In genomic region chr20:3614509-3614908, GRCh38 we compare ENCODE assay signal across 29 cellular contexts. TPM values are rescaled to one million over a fixed set of nuclear protein-coding genes. Genes with fewer than 3 reads are reported as not detected.
A peak's percentile ranks its signal among the peaks of the same experiment; 100 is the strongest.
DNase-seq lines count a peak whose midpoint lies in the region; ATAC-seq, FAIRE-seq and TF ChIP-seq lines count a peak whose summit lies in the region.
"Had no signal": no experiment of that assay in that cellular context is flagged by ENCODE, and none has a peak within 500 bp of the region (broad histone marks: within the 10 kb centered on the region; RNA-seq: fewer than 3 reads in every experiment).

No MANE protein-coding gene starts in this region.

- no peak for FAIRE-seq in GM12878 (lab: Jason Lieb, UNC)
- FAIRE-seq: G401.6, GM19239, kidney, urothelium cell line had no signal

- DNase-seq in HFF-Myc (ENCODE audit: extremely low read depth, low read depth) (no peak), GM12878 (ENCODE audit: low read depth, low spot score) (no peak), lower lobe of right lung (no peak), vagina (ENCODE audit: extremely low spot score in 2 of 2) (no peak), SK-N-DZ (ENCODE audit: low spot score) (no peak)
- DNase-seq in activated T-helper 1 cell treated with anti-CD3 and anti-CD28 coated beads, Interleukin-12 subunit alpha, Interleukin-12 subunit beta, Interleukin-2, Interleukin-4 antibody, amounts not matched to agents 30 ng/mL and 10 ng/mL and 1 ng/mL, durations not matched to agents 14 hours and 24 hours and 36 hours (ENCODE audit: low spot score), result no peak
- DNase-seq: activated CD4-positive, alpha-beta T cell treated with anti-CD3 and anti-CD28 coated beads for 4 hours; activated gamma-delta T cell treated with Interleukin-2 at 50 U/mL for 16 hours; activated T-cell treated with anti-CD3 and anti-CD28 coated beads, Interleukin-2, amount 50 U/mL, for 1 hour; CD8-positive, alpha-beta T cell; DMS 273 treated with DMSO at 0.1 percent for 48 hours; kidney; OCI-M1; stimulated activated CD4-positive, alpha-beta T cell treated with anti-CD3 and anti-CD28 coated beads, Interleukin-4, amount 100 ng/mL, for 4 hours; stimulated activated naive B cell treated with anti-CD40 and anti-IgM and Interleukin-4, amounts not matched to agents 10 μg/mL and 1 μg/mL and 100 μg/mL, for 72 hours had no signal

- WGBS in GM12878 (ENCODE audit: insufficient coverage, insufficient replicate concordance, low lambda C conversion rate, missing lambda C conversion rate), result 69% methylated on average over 5 of the region's 5 CpGs

- no TSS peak for BruUV-seq in GM12878 (replicated peaks; lab: Mats Ljungman, UMichigan)

- H3K36me3 ChIP-seq in GM12878 (ENCODE audit: control insufficient read depth in 2 of 2, insufficient read depth in 2 of 2, low read length in 1 of 2) (no peaks in the 10 kb centered on the region; a peak in 1 of 4 replicates), lower lobe of right lung (no peaks in the 10 kb centered on the region), vagina (no peaks in the 10 kb centered on the region)
- H3K36me3 ChIP-seq: HAP-1 had no signal

- no peak overlapping the region for H2AFZ ChIP-seq in GM12878 (ENCODE audit: control insufficient read depth, low read depth, low read length)

- TF ChIP-seq CTCF in HFF-Myc (IDR thresholded peaks at IDR 0.05; ENCODE audit: low read depth, low read length, missing control alignments) (no peak), GM12878 (IDR thresholded peaks at IDR 0.05 in 2 of 3, conservative IDR thresholded peaks at IDR 0.05 in 1 of 3; ENCODE audit: control insufficient read depth in 2 of 3, extremely low read depth in 1 of 3, insufficient read depth in 1 of 3, low read depth in 3 of 3, low read length in 3 of 3) (no peak), lower lobe of right lung (IDR thresholded peaks at IDR 0.05) (no peak), vagina (IDR thresholded peaks at IDR 0.05) (no peak)

- no peak overlapping the region for H3K9ac ChIP-seq in GM12878 (ENCODE audit: control insufficient read depth, insufficient read depth, low read length)

- RAD21 ChIA-PET in GM12878 (lab: Charles Lee; ENCODE audit: unreplicated experiment), result no interaction called here

- H3K27me3 ChIP-seq in GM12878 (replicated peaks in 1 of 2; ENCODE audit: control insufficient read depth in 2 of 2, insufficient read depth in 2 of 2, low read length in 1 of 2), result no peaks in the 10 kb centered on the region
- H3K27me3 ChIP-seq in lower lobe of right lung (ENCODE audit: low read depth), result no peaks in the 10 kb centered on the region
- H3K27me3 ChIP-seq in vagina, result no peaks in the 10 kb centered on the region
- H3K27me3 ChIP-seq: suprapubic skin had no signal

- H3K4me1 ChIP-seq in GM12878 (ENCODE audit: control insufficient read depth, insufficient read depth, low read length), result 0 out of 2 replicates have a peak, but pooled peaks cover 3% of the 10 kb centered on the region
- peaks cover 18% of the 10 kb centered on the region for H3K4me1 ChIP-seq in lower lobe of right lung
- peaks cover 6% of the 10 kb centered on the region for H3K4me1 ChIP-seq in vagina
- H3K4me1 ChIP-seq: HAP-1, suprapubic skin had no signal

- no peaks in the 10 kb centered on the region for H3K9me3 Mint-ChIP-seq in activated T-helper 1 cell treated with anti-CD3 and anti-CD28 coated beads, Interleukin-12 subunit alpha, Interleukin-12 subunit beta, Interleukin-2, Interleukin-4 antibody, amounts not matched to agents 30 ng/mL and 10 ng/mL and 1 ng/mL, durations not matched to agents 14 hours and 24 hours and 36 hours
- H3K9me3 Mint-ChIP-seq: CD8-positive, alpha-beta T cell; stimulated activated naive B cell treated with anti-CD40 and anti-IgM and Interleukin-4, amounts not matched to agents 10 μg/mL and 1 μg/mL and 100 μg/mL, for 72 hours; T-helper 2 cell treated with Interferon-gamma antibody and Interleukin-4, amounts not matched to agents 5 μg/mL and 100 μg/mL, for 36 hours had no signal

- no peak for ATAC-seq in GM12878
- ATAC-seq in lower lobe of right lung, result no peak
- ATAC-seq in GM18511 (IDR thresholded peaks at IDR 0.05; ENCODE audit: unreplicated experiment), result no peak
- ATAC-seq: CD8-positive, alpha-beta T cell; sciatic nerve; stimulated activated naive B cell treated with anti-CD40 and anti-IgM and Interleukin-4, amounts not matched to agents 10 μg/mL and 1 μg/mL and 100 μg/mL, for 72 hours had no signal

- H3K27ac ChIP-seq in GM12878 (ENCODE audit: control insufficient read depth, insufficient read depth), result no peak overlapping the region
- H3K27ac ChIP-seq in lower lobe of right lung, result no peak overlapping the region
- H3K27ac ChIP-seq in vagina, result peak overlapping the region; percentile 51
- H3K27ac ChIP-seq: suprapubic skin had no signal

- H3K79me2 ChIP-seq in GM12878 (ENCODE audit: control insufficient read depth, insufficient read depth, low read length), result no peaks in the 10 kb centered on the region

- no peak overlapping the region for H3K27ac Mint-ChIP-seq in activated T-helper 1 cell treated with anti-CD3 and anti-CD28 coated beads, Interleukin-12 subunit alpha, Interleukin-12 subunit beta, Interleukin-2, Interleukin-4 antibody, amounts not matched to agents 30 ng/mL and 10 ng/mL and 1 ng/mL, durations not matched to agents 14 hours and 24 hours and 36 hours
- H3K27ac Mint-ChIP-seq: CD8-positive, alpha-beta T cell; stimulated activated naive B cell treated with anti-CD40 and anti-IgM and Interleukin-4, amounts not matched to agents 10 μg/mL and 1 μg/mL and 100 μg/mL, for 72 hours; T-helper 2 cell treated with Interferon-gamma antibody and Interleukin-4, amounts not matched to agents 5 μg/mL and 100 μg/mL, for 36 hours had no signal

- TF ChIP-seq EP300 in GM12878 (IDR thresholded peaks at IDR 0.05; ENCODE audit: borderline replicate concordance in 1 of 2, control insufficient read depth in 1 of 2, low read depth in 2 of 2, low read length in 2 of 2), result no peak

- TF ChIP-seq POLR2A in GM12878 (IDR thresholded peaks at IDR 0.05; ENCODE audit: low read depth, low read length) (no peak), vagina (IDR thresholded peaks at IDR 0.05) (no peak)

- H3K27me3 Mint-ChIP-seq in activated T-helper 1 cell treated with anti-CD3 and anti-CD28 coated beads, Interleukin-12 subunit alpha, Interleukin-12 subunit beta, Interleukin-2, Interleukin-4 antibody, amounts not matched to agents 30 ng/mL and 10 ng/mL and 1 ng/mL, durations not matched to agents 14 hours and 24 hours and 36 hours (ENCODE audit: insufficient read depth), result no peaks in the 10 kb centered on the region
- H3K27me3 Mint-ChIP-seq: stimulated activated naive B cell treated with anti-CD40 and anti-IgM and Interleukin-4, amounts not matched to agents 10 μg/mL and 1 μg/mL and 100 μg/mL, for 72 hours had no signal

- POLR2A ChIA-PET in GM12878 (lab: Charles Lee), result no interaction called here

- H3K4me1 Mint-ChIP-seq in activated T-helper 1 cell treated with anti-CD3 and anti-CD28 coated beads, Interleukin-12 subunit alpha, Interleukin-12 subunit beta, Interleukin-2, Interleukin-4 antibody, amounts not matched to agents 30 ng/mL and 10 ng/mL and 1 ng/mL, durations not matched to agents 14 hours and 24 hours and 36 hours (ENCODE audit: low read depth), result no peaks in the 10 kb centered on the region
- H3K4me1 Mint-ChIP-seq: stimulated activated naive B cell treated with anti-CD40 and anti-IgM and Interleukin-4, amounts not matched to agents 10 μg/mL and 1 μg/mL and 100 μg/mL, for 72 hours had no signal

- no peaks in the 10 kb centered on the region for H4K20me1 ChIP-seq in GM12878 (ENCODE audit: control insufficient read depth, insufficient read depth)

- intact Hi-C loops in GM12878 (cut with micrococcal nuclease; ENCODE audit: unreplicated experiment), result no loop called here
- intact Hi-C loops in lower lobe of right lung (cut with DNase I), result no loop called here
- intact Hi-C loops in vagina (cut with DNase I), result no loop called here
- intact Hi-C loops in activated T-helper 1 cell treated with anti-CD3 and anti-CD28 coated beads, Interleukin-12 subunit alpha, Interleukin-12 subunit beta, Interleukin-2, Interleukin-4 antibody, amounts not matched to agents 30 ng/mL and 10 ng/mL and 1 ng/mL, durations not matched to agents 14 hours and 24 hours and 36 hours (cut with micrococcal nuclease), result no loop called here

- TF ChIP-seq RAD21 in GM12878 (IDR thresholded peaks at IDR 0.05; ENCODE audit: insufficient read depth, low read depth, low read length), result no peak

- SMC1A ChIA-PET in GM12878 (lab: Charles Lee; ENCODE audit: uncharacterized antibody, unreplicated experiment), result interaction anchor here (1.1 kb wide), 1 partner anchor 351 kb away, joined by 3 read pairs; no protein-coding TSS in a partner anchor

- in situ Hi-C loops in GM12878 (cut with MboI), result no loop called here

- H3K4me3 ChIP-seq in HFF-Myc (replicated peaks; ENCODE audit: low read depth, low read length) (peak overlapping the region; percentile 22; the same call in 1 of the 2 replicates), GM12878 (no peak overlapping the region), lower lobe of right lung (peak overlapping the region; percentile 6), vagina (peak overlapping the region in 1 of 2 donors; percentile 8)
- H3K4me3 ChIP-seq: HAP-1, suprapubic skin had no signal

- no peak overlapping the region for H3K4me2 ChIP-seq in GM12878 (ENCODE audit: control insufficient read depth, insufficient read depth)

- H3K36me3 Mint-ChIP-seq in activated T-helper 1 cell treated with anti-CD3 and anti-CD28 coated beads, Interleukin-12 subunit alpha, Interleukin-12 subunit beta, Interleukin-2, Interleukin-4 antibody, amounts not matched to agents 30 ng/mL and 10 ng/mL and 1 ng/mL, durations not matched to agents 14 hours and 24 hours and 36 hours (ENCODE audit: low read depth), result peaks cover 3% of the 10 kb centered on the region

- H3K9me3 ChIP-seq in GM12878 (replicated peaks; ENCODE audit: control insufficient read depth, insufficient read depth, low read length) (no peaks in the 10 kb centered on the region), lower lobe of right lung (no peaks in the 10 kb centered on the region), vagina (no peaks in the 10 kb centered on the region)
- H3K9me3 ChIP-seq: HAP-1, suprapubic skin had no signal

- H3K4me3 Mint-ChIP-seq in activated T-helper 1 cell treated with anti-CD3 and anti-CD28 coated beads, Interleukin-12 subunit alpha, Interleukin-12 subunit beta, Interleukin-2, Interleukin-4 antibody, amounts not matched to agents 30 ng/mL and 10 ng/mL and 1 ng/mL, durations not matched to agents 14 hours and 24 hours and 36 hours, result no peak overlapping the region
- H3K4me3 Mint-ChIP-seq: CD8-positive, alpha-beta T cell; stimulated activated naive B cell treated with anti-CD40 and anti-IgM and Interleukin-4, amounts not matched to agents 10 μg/mL and 1 μg/mL and 100 μg/mL, for 72 hours; T-helper 2 cell treated with Interferon-gamma antibody and Interleukin-4, amounts not matched to agents 5 μg/mL and 100 μg/mL, for 36 hours had no signal

- CTCF ChIA-PET in GM12878 (lab: Yijun Ruan, JAX), result no interaction called here

RNA-seq across cellular contexts. Expression of gene GFRA4, which starts 48.7 kb away (rescaled TPM):
- total RNA-seq in GM12878 (2013; cell fraction: nucleolus; rRNA removed), result not detected in 2 replicates
- total RNA-seq in GM12878 (2014; rRNA removed) (not detected in 2 replicates), GM12878 (2014; rRNA removed; fragmentation: Illumina TruSeq; extraction: Trizol) (not detected in 2 replicates), GM12878 (2021) (not detected in 2 replicates), lower lobe of right lung (not detected), vagina (not detected)
- not detected for polyA plus RNA-seq in GM12878 (2011; ENCODE audit: low read depth)
- polyA plus RNA-seq in GM12878 (2011; rRNA removed) (not detected in 2 replicates), GM12878 (2014; fragmentation: Illumina TruSeq; extraction: Trizol) (0.04 TPM in 1 of 2 replicates, not detected in the other), GM12878 (2014; fragmentation: Nextera tagmentation; extraction: Ambion mirVana) (not detected), GM12878 (2014; rRNA removed) (not detected in 2 replicates), GM12878 (2016; fragmentation: Nextera tagmentation; extraction: Ambion mirVana) (not detected)
- polyA plus RNA-seq in GM12878 (2011; cell fraction: cytosol; rRNA removed), result not detected in 2 replicates
- not detected in 2 replicates for polyA plus RNA-seq in GM12878 (2011; cell fraction: nucleus; rRNA removed)
- polyA plus RNA-seq in GM12878 (2012), result not detected in 2 replicates
- not detected in 2 replicates for polyA minus RNA-seq in GM12878 (2011; rRNA and poly(A)+ RNA removed)
- not detected in 2 replicates for polyA minus RNA-seq in GM12878 (2011; cell fraction: cytosol; rRNA and poly(A)+ RNA removed)
- not detected in 2 replicates for polyA minus RNA-seq in GM12878 (2011; cell fraction: nucleus; rRNA and poly(A)+ RNA removed)
- not detected in 2 replicates for total RNA-seq in activated T-helper 1 cell treated with anti-CD3 and anti-CD28 coated beads, Interleukin-12 subunit alpha, Interleukin-12 subunit beta, Interleukin-2, Interleukin-4 antibody, amounts not matched to agents 30 ng/mL and 10 ng/mL and 1 ng/mL, durations not matched to agents 14 hours and 24 hours and 36 hours
- not detected in 2 replicates for polyA plus RNA-seq in SK-N-DZ (2014; cell fraction: cytosol; rRNA removed)
- 0.33 TPM in 1 of 2 replicates, not detected in the other for polyA plus RNA-seq in SK-N-DZ (2014; cell fraction: nucleus; rRNA removed)
- total RNA-seq: activated CD8-positive, alpha-beta memory T cell treated with anti-CD3 and anti-CD28 coated beads for 36 hours; CD8-positive, alpha-beta T cell; dermis microvascular lymphatic vessel endothelial cell; kidney; lower leg skin; mucosa of gallbladder; NCI-H460; sciatic nerve; suprapubic skin had no signal
- polyA plus RNA-seq: neural cell had no signal
